8 cellular contexts compared by ENCODE assay signal in the genomic region with DNA sequence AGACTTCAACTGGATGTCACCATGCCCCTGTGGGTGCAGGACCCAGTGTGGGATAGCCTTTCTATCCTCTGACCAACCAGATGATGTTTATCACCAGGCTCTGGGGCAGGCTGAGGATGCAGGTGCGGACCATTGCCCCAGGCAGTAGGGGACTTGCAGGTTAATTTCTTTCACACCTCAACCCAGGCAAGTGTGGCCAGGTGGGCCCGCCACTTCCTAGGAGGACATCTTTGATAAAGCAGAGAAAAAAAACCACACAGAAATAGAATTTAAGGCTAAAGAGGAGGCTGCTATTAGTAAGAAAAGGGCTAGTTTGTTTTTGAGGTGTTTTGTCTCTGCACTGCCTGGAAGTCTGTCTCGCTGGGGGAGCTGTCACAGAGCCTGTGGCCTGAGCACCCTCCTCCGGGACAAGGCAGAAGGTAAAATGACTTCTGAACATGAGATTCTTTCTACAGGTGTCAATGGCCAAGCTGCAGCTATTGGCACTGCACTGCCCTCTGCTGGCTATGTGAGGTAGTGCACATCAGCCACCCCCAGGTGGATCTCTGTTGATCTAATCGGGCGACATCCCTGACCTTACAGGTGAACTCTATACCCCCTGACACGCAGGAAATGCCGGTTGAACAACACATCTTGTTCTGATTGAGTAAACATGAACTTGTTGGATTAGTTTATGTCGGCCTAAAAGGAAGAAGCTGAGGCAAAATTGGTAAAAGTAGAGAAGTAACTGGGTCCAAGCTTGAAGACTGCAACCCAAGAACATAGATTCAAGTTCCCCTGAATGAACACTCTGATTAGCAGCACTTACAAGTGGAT. TPM values are rescaled to one million over a fixed set of nuclear protein-coding genes. Genes with fewer than 3 reads are reported as not detected.
DNase-seq lines count a peak whose midpoint lies in the region; ATAC-seq, FAIRE-seq and TF ChIP-seq lines count a peak whose summit lies in the region.

No MANE protein-coding gene starts in this region.

- intact Hi-C loops in GM12878 (cut with micrococcal nuclease; ENCODE audit: unreplicated experiment): loop anchor here (1.0 to 2.0 kb wide), 3 partner anchors 45 to 165 kb away; no protein-coding TSS in a partner anchor

- H3K27ac Mint-ChIP-seq in HFFc6: no peak overlapping the region
- H3K27ac Mint-ChIP-seq in immature natural killer cell: peak overlapping the region; percentile 74 to 91 (median 84)

- no peaks in the 10 kb centered on the region for H3K36me3 ChIP-seq in GM12878 (ENCODE audit: control insufficient read depth in 2 of 2, insufficient read depth in 2 of 2, low read length in 1 of 2)

- peak; percentile 99 for TF ChIP-seq RAD21 in GM12878 (IDR thresholded peaks at IDR 0.05; ENCODE audit: insufficient read depth, low read depth, low read length)

- no peaks in the 10 kb centered on the region for H4K20me1 ChIP-seq in GM12878 (ENCODE audit: control insufficient read depth, insufficient read depth)

- no peaks in the 10 kb centered on the region for H3K9me3 ChIP-seq in GM12878 (replicated peaks; ENCODE audit: control insufficient read depth, insufficient read depth, low read length)

- no peak overlapping the region for H3K27ac ChIP-seq in GM12878 (ENCODE audit: control insufficient read depth, insufficient read depth)

- H3K36me3 Mint-ChIP-seq in HFFc6 (ENCODE audit: low read depth) (no peaks in the 10 kb centered on the region), immature natural killer cell (peaks cover 3 to 30% (median 5%) of the 10 kb centered on the region in 3 donors)

- CTCF ChIA-PET in GM12878 (lab: Yijun Ruan, JAX): interaction anchor here (0.7 to 11.4 kb wide), 33 partner anchors 9 to 211 kb away, joined by 3 to 210 read pairs (median 4); partner anchors contain the start of genes PKD1L1 and UPP1

- TF ChIP-seq CTCF in HFFc6 (IDR thresholded peaks at IDR 0.05) (peak; percentile 100), GM12878 (IDR thresholded peaks at IDR 0.05 in 2 of 3, conservative IDR thresholded peaks at IDR 0.05 in 1 of 3; ENCODE audit: control insufficient read depth in 2 of 3, extremely low read depth in 1 of 3, insufficient read depth in 1 of 3, low read depth in 3 of 3, low read length in 3 of 3) (peak; percentile 96 to 99 (median 98))

- POLR2A ChIA-PET in GM12878 (lab: Charles Lee): interaction anchor here (1.5 to 1.7 kb wide), 2 partner anchors 24 to 118 kb away, joined by 4 to 7 read pairs; no protein-coding TSS in a partner anchor

- H3K79me2 ChIP-seq in GM12878 (ENCODE audit: control insufficient read depth, insufficient read depth, low read length): no peaks in the 10 kb centered on the region

- peak; percentile 47 for DNase-seq in NCI-H1436 (lab: John Stamatoyannopoulos, UW)
- no peak for DNase-seq in NCI-H1436 treated with DMSO at 0.1 percent for 48 hours (lab: John Stamatoyannopoulos, UW)
- peak; percentile 31 for DNase-seq in HFFc6
- DNase-seq in NAMALWA (ENCODE audit: low spot score): peak; percentile 85
- peak; percentile 31 for DNase-seq in T1000 (lab: John Stamatoyannopoulos, UW)
- DNase-seq in GM12878 (ENCODE audit: low read depth, low spot score): peak; percentile 46
- peak; percentile 76 to 78 (median 77) for DNase-seq in immature natural killer cell
- DNase-seq in stimulated activated CD4-positive, alpha-beta T cell treated with anti-CD3 and anti-CD28 coated beads, Interleukin-1b, Interleukin-23, amount 100 ng/mL, for 4 hours (ENCODE audit: low read depth in 2 of 2): peak; percentile 85 to 91

- no peak overlapping the region for H3K9ac ChIP-seq in GM12878 (ENCODE audit: control insufficient read depth, insufficient read depth, low read length)

- H3K4me3 ChIP-seq in GM12878: no peak overlapping the region

- no peaks in the 10 kb centered on the region for H3K4me1 ChIP-seq in GM12878 (ENCODE audit: control insufficient read depth, insufficient read depth, low read length)

- in situ Hi-C loops in GM12878 (cut with MboI): loop anchor here (5.0 kb wide), 2 partner anchors 118 to 168 kb away; no protein-coding TSS in a partner anchor

- H3K4me3 Mint-ChIP-seq in HFFc6 (no peak overlapping the region), immature natural killer cell (peak overlapping the region in 1 of 5 donors; percentile 15)

- no peaks in the 10 kb centered on the region for H3K27me3 ChIP-seq in GM12878 (replicated peaks in 1 of 2; ENCODE audit: control insufficient read depth in 2 of 2, insufficient read depth in 2 of 2, low read length in 1 of 2)

- SMC1A ChIA-PET in GM12878 (lab: Charles Lee; ENCODE audit: uncharacterized antibody, unreplicated experiment): interaction anchor here (0.7 to 3.8 kb wide), 23 partner anchors 8 to 172 kb away, joined by 3 to 41 read pairs (median 5); partner anchors contain the start of gene PKD1L1

- RAD21 ChIA-PET in GM12878 (lab: Charles Lee; ENCODE audit: unreplicated experiment): interaction anchor here (0.9 to 7.0 kb wide), 14 partner anchors 18 to 165 kb away, joined by 3 to 79 read pairs (median 4); partner anchors contain the start of gene PKD1L1

- 21% methylated on average over 9 of the region's 9 CpGs for WGBS in GM12878 (ENCODE audit: insufficient coverage, insufficient replicate concordance, low lambda C conversion rate, missing lambda C conversion rate)

- H3K9me3 Mint-ChIP-seq in HFFc6 (no peaks in the 10 kb centered on the region), immature natural killer cell (no peaks in the 10 kb centered on the region)

- TF ChIP-seq EP300 in GM12878 (IDR thresholded peaks at IDR 0.05; ENCODE audit: borderline replicate concordance in 1 of 2, control insufficient read depth in 1 of 2, low read depth in 2 of 2, low read length in 2 of 2): no peak

- no peak overlapping the region for H2AFZ ChIP-seq in GM12878 (ENCODE audit: control insufficient read depth, low read depth, low read length)

- H3K4me2 ChIP-seq in GM12878 (ENCODE audit: control insufficient read depth, insufficient read depth): no peak overlapping the region

- ATAC-seq in GM12878: peak; percentile 97

- TF ChIP-seq POLR2A in GM12878 (IDR thresholded peaks at IDR 0.05; ENCODE audit: low read depth, low read length): no peak

- H3K4me1 Mint-ChIP-seq in HFFc6 (ENCODE audit: low read depth): peaks cover 46% of the 10 kb centered on the region
- H3K4me1 Mint-ChIP-seq in immature natural killer cell: peaks cover 12 to 20% of the 10 kb centered on the region in 2 donors

- H3K27me3 Mint-ChIP-seq in HFFc6 (ENCODE audit: insufficient read depth) (peaks cover 3% of the 10 kb centered on the region; the same call in 1 of the 2 replicates), immature natural killer cell (ENCODE audit: low read depth in 3 of 3) (peaks cover 0 to 9% (median 0%) of the 10 kb centered on the region in 3 donors)

- BruUV-seq in GM12878 (replicated peaks; lab: Mats Ljungman, UMichigan): no TSS peak

- FAIRE-seq in GM12878 (lab: Jason Lieb, UNC): peak; percentile 96

TF ChIP-seq in GM12878, 131 proteins besides CTCF, POLR2A, EP300 and RAD21 (continues in another document):
- no peak for TF ChIP-seq MAX (IDR thresholded peaks at IDR 0.05; ENCODE audit: low read depth, low read length)
- TF ChIP-seq MEF2A (IDR thresholded peaks at IDR 0.05; ENCODE audit: insufficient read depth, low read depth, low read length): 0 out of 2 replicates have a peak, but pooled peaks have one; percentile 27
- no peak for TF ChIP-seq MTA3 (IDR thresholded peaks at IDR 0.05; ENCODE audit: borderline replicate concordance, low read length)
- TF ChIP-seq TCF12 (IDR thresholded peaks at IDR 0.05; ENCODE audit: low read depth, low read length): 0 out of 2 replicates have a peak, but pooled peaks have one; percentile 58
- no peak for TF ChIP-seq ZNF207 (IDR thresholded peaks at IDR 0.05; ENCODE audit: borderline replicate concordance)
- no peak for TF ChIP-seq DPF2 (IDR thresholded peaks at IDR 0.05)
- peak; percentile 100 for TF ChIP-seq SMC3 (IDR thresholded peaks at IDR 0.05; ENCODE audit: borderline replicate concordance, low read length)

RNA-seq across cellular contexts. Expression of gene UPP1, which starts 21.0 kb away (rescaled TPM):
- 10 to 100 TPM; 14.3 to 26.5 (median 22.6) TPM for total RNA-seq in HFFc6 (2021; fragmentation: NEBNext Ultra II Directional; extraction: Animal tissue kit (Norgen Biotek cat#: 25700))
- total RNA-seq in GM12878 (2013; cell fraction: nucleolus; rRNA removed): 10.6 and 10.8 TPM in 2 replicates
- total RNA-seq in GM12878 (2014; rRNA removed) (4.7 and 5.1 TPM in 2 replicates), GM12878 (2014; rRNA removed; fragmentation: Illumina TruSeq; extraction: Trizol) (2.5 and 2.9 TPM in 2 replicates), GM12878 (2021) (6.2 and 6.3 TPM in 2 replicates)
- 5.1 TPM for polyA plus RNA-seq in GM12878 (2011; ENCODE audit: low read depth)
- polyA plus RNA-seq in GM12878 (2011; rRNA removed) (3.4 and 4.6 TPM in 2 replicates), GM12878 (2014; fragmentation: Illumina TruSeq; extraction: Trizol) (2.6 and 3.5 TPM in 2 replicates), GM12878 (2014; fragmentation: Nextera tagmentation; extraction: Ambion mirVana) (1 to 10 TPM in 1 of 2 experiments, under 1 TPM in 1; 0.93 to 3.8 TPM), GM12878 (2014; rRNA removed) (7.9 and 9.4 TPM in 2 replicates), GM12878 (2016; fragmentation: Nextera tagmentation; extraction: Ambion mirVana) (1 to 10 TPM; 3.1 to 3.9 TPM), immature natural killer cell (100 to 1,000 TPM; 125 to 171 (median 166) TPM)
- polyA plus RNA-seq in GM12878 (2011; cell fraction: cytosol; rRNA removed): 4.9 and 5.9 TPM in 2 replicates
- polyA plus RNA-seq in GM12878 (2011; cell fraction: nucleus; rRNA removed): 10.2 and 12.9 TPM in 2 replicates
- polyA plus RNA-seq in GM12878 (2012): 7.9 and 8.5 TPM in 2 replicates
- 2.6 and 4.6 TPM in 2 replicates for polyA minus RNA-seq in GM12878 (2011; rRNA and poly(A)+ RNA removed)
- 3.7 and 4.4 TPM in 2 replicates for polyA minus RNA-seq in GM12878 (2011; cell fraction: cytosol; rRNA and poly(A)+ RNA removed)
- polyA minus RNA-seq in GM12878 (2011; cell fraction: nucleus; rRNA and poly(A)+ RNA removed): 3.5 and 4.6 TPM in 2 replicates
